In genomic region chr20:48284837-48285236, GRCh38 we compare ENCODE assay signal across 1 cellular context.
A peak's percentile ranks its signal among the peaks of the same experiment; 100 is the strongest.
TF ChIP-seq lines count a peak whose summit lies in the region.

No MANE protein-coding gene starts in this region.

TF ChIP-seq in HepG2, 621 proteins besides CTCF, POLR2A, EP300 and RAD21:
- TF ChIP-seq RELA (CRISPR knock-in tag; IDR thresholded peaks at IDR 0.05) (no peak), ASH2L (IDR thresholded peaks at IDR 0.05; ENCODE audit: insufficient read length, low read depth, low read length) (peak; percentile 2), DMAP1 (CRISPR knock-in tag; IDR thresholded peaks at IDR 0.05) (0 out of 2 replicates have a peak, but pooled peaks have one; percentile 1), HMG20A (CRISPR knock-in tag; IDR thresholded peaks at IDR 0.05; ENCODE audit: borderline replicate concordance) (0 out of 2 replicates have a peak, but pooled peaks have one; percentile 17), NFYC (CRISPR knock-in tag; IDR thresholded peaks at IDR 0.05) (peak; percentile 60; the same call in 1 of the 2 replicates), NFYB (CRISPR knock-in tag; IDR thresholded peaks at IDR 0.05) (peak; percentile 77), PPARG (CRISPR knock-in tag; conservative IDR thresholded peaks at IDR 0.05) (no peak), RAD51 (IDR thresholded peaks at IDR 0.05; ENCODE audit: borderline replicate concordance) (0 out of 2 replicates have a peak, but pooled peaks have one; percentile 17), TEAD3 (CRISPR knock-in tag; optimal IDR thresholded peaks at IDR 0.05; ENCODE audit: borderline replicate concordance) (peak; percentile 52)
- TF ChIP-seq, protein P1, sequence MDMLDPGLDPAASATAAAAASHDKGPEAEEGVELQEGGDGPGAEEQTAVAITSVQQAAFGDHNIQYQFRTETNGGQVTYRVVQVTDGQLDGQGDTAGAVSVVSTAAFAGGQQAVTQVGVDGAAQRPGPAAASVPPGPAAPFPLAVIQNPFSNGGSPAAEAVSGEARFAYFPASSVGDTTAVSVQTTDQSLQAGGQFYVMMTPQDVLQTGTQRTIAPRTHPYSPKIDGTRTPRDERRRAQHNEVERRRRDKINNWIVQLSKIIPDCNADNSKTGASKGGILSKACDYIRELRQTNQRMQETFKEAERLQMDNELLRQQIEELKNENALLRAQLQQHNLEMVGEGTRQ (IDR thresholded peaks at IDR 0.05; ENCODE audit: low read depth, low read length) = 0 out of 2 replicates have a peak, but pooled peaks have one; percentile 41
- TF ChIP-seq, protein P1 (CRISPR knock-in tag; IDR thresholded peaks at IDR 0.05; ENCODE audit: borderline replicate concordance) = no peak
TF ChIP-seq in HepG2: peak in this region for 8.
